ENCODE assay signal across 15 cellular contexts in the genomic region with DNA sequence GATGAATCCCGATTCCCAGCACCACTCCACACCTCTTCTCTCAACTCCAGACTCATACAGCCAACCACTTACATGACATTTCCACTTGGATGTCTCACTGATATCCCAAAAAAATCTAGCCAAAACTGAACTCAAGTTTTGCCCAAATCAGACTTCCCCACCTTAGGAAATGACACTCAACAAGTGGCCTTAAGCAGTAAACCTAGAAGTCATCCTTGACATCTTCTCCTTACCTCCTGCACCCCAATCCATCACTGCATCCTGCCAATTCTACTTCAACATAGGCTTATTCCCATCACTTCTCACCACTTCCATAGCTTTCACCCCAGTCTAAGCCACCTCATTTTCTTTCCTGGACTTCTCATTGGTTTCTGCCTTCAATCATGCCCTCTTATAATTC. TPM values are rescaled to one million over a fixed set of nuclear protein-coding genes. Genes with fewer than 3 reads are reported as not detected.
DNase-seq lines count a peak whose midpoint lies in the region; ATAC-seq and TF ChIP-seq lines count a peak whose summit lies in the region.
"Had no signal": no experiment of that assay in that cellular context is flagged by ENCODE, and none has a peak within 500 bp of the region (broad histone marks: within the 10 kb centered on the region; RNA-seq: fewer than 3 reads in every experiment).

No MANE protein-coding gene starts in this region.

- POLR2A ChIA-PET in HEK293 (lab: Yijun Ruan, JAX), result no interaction called here

- DNase-seq in activated naive CD8-positive, alpha-beta T cell treated with anti-CD3 and anti-CD28 coated beads for 36 hours, result no peak
- no peak for DNase-seq in activated naive CD8-positive, alpha-beta T cell treated with anti-CD3 and anti-CD28 coated beads, Interleukin-2, amount 50 U/mL, for 24 hours
- DNase-seq in cerebellum (ENCODE audit: low spot score), result no peak
- DNase-seq: C1 segment of cervical spinal cord; CD4-positive, alpha-beta memory T cell; DMS153; DMS79 treated with DMSO at 0.1 percent for 48 hours; EL had no signal

- TF ChIP-seq CTCF in HEK293 (tag by site-specific recombination; IDR thresholded peaks at IDR 0.05), result no peak

- H3K36me3 ChIP-seq in HEK293 (ENCODE audit: control insufficient read depth in 2 of 2, insufficient read depth in 1 of 2, low read length in 2 of 2), result peaks cover 0 to 5% of the 10 kb centered on the region in 2 experiments; a peak in 2 of 3 replicates

- no peak overlapping the region for H3K27ac ChIP-seq in HEK293 (ENCODE audit: extremely low read depth, low read depth, low read length)
- H3K27ac ChIP-seq: HL-60 had no signal

- no peak overlapping the region for H3K4me3 ChIP-seq in HEK293 (ENCODE audit: low read depth, low read length)
- H3K4me3 ChIP-seq: HAP-1 had no signal

- H3K4me3 Mint-ChIP-seq in activated naive CD8-positive, alpha-beta T cell, result no peak overlapping the region
- H3K4me3 Mint-ChIP-seq in activated naive CD8-positive, alpha-beta T cell treated with anti-CD3 and anti-CD28 coated beads for 36 hours, result no peak overlapping the region
- H3K4me3 Mint-ChIP-seq in activated naive CD8-positive, alpha-beta T cell treated with anti-CD3 and anti-CD28 coated beads, Interleukin-2, amount 50 U/mL, for 24 hours, result no peak overlapping the region
- no peak overlapping the region for H3K4me3 Mint-ChIP-seq in stimulated activated memory B cell treated with anti-CD40 and anti-IgM and Interleukin-4, amounts not matched to agents 10 μg/mL and 1 μg/mL and 100 μg/mL, for 72 hours
- H3K4me3 Mint-ChIP-seq: B cell; CD4-positive, alpha-beta memory T cell had no signal

- no peaks in the 10 kb centered on the region for H3K9me3 Mint-ChIP-seq in activated naive CD8-positive, alpha-beta T cell (ENCODE audit: low read depth)
- H3K9me3 Mint-ChIP-seq in activated naive CD8-positive, alpha-beta T cell treated with anti-CD3 and anti-CD28 coated beads for 36 hours, result no peaks in the 10 kb centered on the region
- H3K9me3 Mint-ChIP-seq in activated naive CD8-positive, alpha-beta T cell treated with anti-CD3 and anti-CD28 coated beads, Interleukin-2, amount 50 U/mL, for 24 hours, result no peaks in the 10 kb centered on the region
- H3K9me3 Mint-ChIP-seq in stimulated activated memory B cell treated with anti-CD40 and anti-IgM and Interleukin-4, amounts not matched to agents 10 μg/mL and 1 μg/mL and 100 μg/mL, for 72 hours, result no peaks in the 10 kb centered on the region

- CTCF ChIA-PET in HEK293 (lab: Yijun Ruan, JAX), result interaction anchor here (0.6 to 2.2 kb wide), 3 partner anchors 51 to 174 kb away, joined by 3 to 11 read pairs (median 4); partner anchors contain the start of gene NCBP2L

- no peak for ATAC-seq in activated naive CD8-positive, alpha-beta T cell treated with anti-CD3 and anti-CD28 coated beads, Interleukin-2, amount 50 U/mL, for 24 hours
- ATAC-seq in stimulated activated memory B cell treated with anti-CD40 and anti-IgM and Interleukin-4, amounts not matched to agents 10 μg/mL and 1 μg/mL and 100 μg/mL, for 72 hours, result no peak
- ATAC-seq in GM18858 (IDR thresholded peaks at IDR 0.05; ENCODE audit: unreplicated experiment), result no peak

- H3K4me1 Mint-ChIP-seq in activated naive CD8-positive, alpha-beta T cell (ENCODE audit: low read depth), result peaks cover 24% of the 10 kb centered on the region
- H3K4me1 Mint-ChIP-seq in activated naive CD8-positive, alpha-beta T cell treated with anti-CD3 and anti-CD28 coated beads for 36 hours, result peaks cover 5% of the 10 kb centered on the region
- peaks cover 14% of the 10 kb centered on the region for H3K4me1 Mint-ChIP-seq in activated naive CD8-positive, alpha-beta T cell treated with anti-CD3 and anti-CD28 coated beads, Interleukin-2, amount 50 U/mL, for 24 hours
- H3K4me1 Mint-ChIP-seq in stimulated activated memory B cell treated with anti-CD40 and anti-IgM and Interleukin-4, amounts not matched to agents 10 μg/mL and 1 μg/mL and 100 μg/mL, for 72 hours, result peaks cover 8% of the 10 kb centered on the region

- peak overlapping the region; percentile 68 for H3K27ac Mint-ChIP-seq in activated naive CD8-positive, alpha-beta T cell
- H3K27ac Mint-ChIP-seq in activated naive CD8-positive, alpha-beta T cell treated with anti-CD3 and anti-CD28 coated beads for 36 hours, result no peak overlapping the region
- H3K27ac Mint-ChIP-seq in activated naive CD8-positive, alpha-beta T cell treated with anti-CD3 and anti-CD28 coated beads, Interleukin-2, amount 50 U/mL, for 24 hours, result peak overlapping the region; percentile 7
- peak overlapping the region; percentile 3 for H3K27ac Mint-ChIP-seq in stimulated activated memory B cell treated with anti-CD40 and anti-IgM and Interleukin-4, amounts not matched to agents 10 μg/mL and 1 μg/mL and 100 μg/mL, for 72 hours
- H3K27ac Mint-ChIP-seq: B cell had no signal

- H3K27me3 Mint-ChIP-seq in activated naive CD8-positive, alpha-beta T cell, result no peaks in the 10 kb centered on the region
- no peaks in the 10 kb centered on the region for H3K27me3 Mint-ChIP-seq in activated naive CD8-positive, alpha-beta T cell treated with anti-CD3 and anti-CD28 coated beads for 36 hours
- no peaks in the 10 kb centered on the region for H3K27me3 Mint-ChIP-seq in activated naive CD8-positive, alpha-beta T cell treated with anti-CD3 and anti-CD28 coated beads, Interleukin-2, amount 50 U/mL, for 24 hours
- no peaks in the 10 kb centered on the region for H3K27me3 Mint-ChIP-seq in stimulated activated memory B cell treated with anti-CD40 and anti-IgM and Interleukin-4, amounts not matched to agents 10 μg/mL and 1 μg/mL and 100 μg/mL, for 72 hours
- H3K27me3 Mint-ChIP-seq: B cell; CD4-positive, alpha-beta memory T cell had no signal

- peaks cover 3% of the 10 kb centered on the region; the same call in 1 of the 2 replicates for H3K4me1 ChIP-seq in HEK293 (ENCODE audit: control insufficient read depth, insufficient read depth, low read length)
- H3K4me1 ChIP-seq: HAP-1 had no signal

- H3K36me3 Mint-ChIP-seq in activated naive CD8-positive, alpha-beta T cell, result peaks cover 3% of the 10 kb centered on the region
- H3K36me3 Mint-ChIP-seq in activated naive CD8-positive, alpha-beta T cell treated with anti-CD3 and anti-CD28 coated beads for 36 hours, result peaks cover 4% of the 10 kb centered on the region
- peaks cover 2% of the 10 kb centered on the region for H3K36me3 Mint-ChIP-seq in activated naive CD8-positive, alpha-beta T cell treated with anti-CD3 and anti-CD28 coated beads, Interleukin-2, amount 50 U/mL, for 24 hours (ENCODE audit: low read depth)
- peaks cover 6% of the 10 kb centered on the region for H3K36me3 Mint-ChIP-seq in stimulated activated memory B cell treated with anti-CD40 and anti-IgM and Interleukin-4, amounts not matched to agents 10 μg/mL and 1 μg/mL and 100 μg/mL, for 72 hours

- H3K9me3 ChIP-seq in HEK293 (ENCODE audit: control insufficient read depth, insufficient read depth, low read depth, low read length), result no peaks in the 10 kb centered on the region
- H3K9me3 ChIP-seq: HAP-1 had no signal

TF ChIP-seq in HEK293, 187 proteins besides CTCF, POLR2A, EP300 and RAD21:
- TF ChIP-seq SCRT1 (tag by site-specific recombination; IDR thresholded peaks at IDR 0.05; ENCODE audit: borderline replicate concordance), result peak; percentile 83
- TF ChIP-seq ZSCAN4 (tag by site-specific recombination; IDR thresholded peaks at IDR 0.05), result no peak
- TF ChIP-seq SCRT2 (tag by site-specific recombination; IDR thresholded peaks at IDR 0.05), result peak; percentile 76

RNA-seq across cellular contexts. Expression of gene PRPS1, which starts 39.1 kb away (rescaled TPM):
- total RNA-seq in activated naive CD8-positive, alpha-beta T cell treated with anti-CD3 and anti-CD28 coated beads for 36 hours, result 100 to 1,000 TPM; 123 to 129 TPM
- 20.8 TPM for total RNA-seq in cerebellum
